14 cellular contexts compared by ENCODE assay signal in the genomic region with DNA sequence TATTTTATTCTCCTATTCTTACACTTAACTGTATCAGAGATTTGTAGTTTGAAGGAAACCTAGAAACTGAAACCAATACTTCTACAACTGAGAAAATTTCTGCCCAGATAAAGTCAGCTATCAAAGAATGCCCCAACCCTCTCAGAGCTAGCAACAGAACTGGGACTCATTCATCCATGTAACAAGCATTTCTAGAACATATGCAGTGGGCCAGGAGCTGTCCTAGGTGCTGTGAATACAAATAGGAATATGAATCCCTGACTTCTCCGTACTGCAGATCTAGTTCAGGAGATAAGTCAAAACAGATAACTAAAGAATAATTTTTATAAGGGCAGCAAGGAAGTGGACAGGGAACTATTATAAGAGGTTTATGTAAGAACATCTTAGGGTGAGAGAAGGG.
"Had no signal": no experiment of that assay in that cellular context is flagged by ENCODE, and none has a peak within 500 bp of the region (broad histone marks: within the 10 kb centered on the region; RNA-seq: fewer than 3 reads in every experiment).

No MANE protein-coding gene starts in this region.

- H3K9me3 ChIP-seq: ovary, stomach, thoracic aorta had no signal

- H3K4me1 Mint-ChIP-seq: activated T-helper 17 cell treated with anti-CD3 and anti-CD28 coated beads, Interleukin-2, amount 50 U/mL, for 72 hours had no signal

- H3K4me3 Mint-ChIP-seq: activated B cell treated with CpG ODN at 0.5 μM for 24 hours; activated naive CD4-positive, alpha-beta T cell treated with anti-CD3 and anti-CD28 coated beads for 36 hours; activated T-helper 17 cell treated with anti-CD3 and anti-CD28 coated beads, Interleukin-2, amount 50 U/mL, for 72 hours had no signal

- H3K4me3 ChIP-seq: coronary artery, ovary, stomach, thoracic aorta had no signal

- H3K4me1 ChIP-seq: stomach had no signal

- DNase-seq: activated B cell treated with CpG ODN at 0.5 μM for 24 hours; activated CD4-positive, alpha-beta T cell treated with anti-CD3 and anti-CD28 coated beads, Interleukin-2, amount 50 U/mL, for 1 hour; activated naive CD4-positive, alpha-beta T cell treated with anti-CD3 and anti-CD28 coated beads for 36 hours; activated T-cell treated with anti-CD3 and anti-CD28 coated beads for 4 hours; erythroblast; islet precursor cell; left ventricle myocardium superior; mesendoderm; ovary; stomach; T-helper 2 cell had no signal

- H3K36me3 ChIP-seq: ovary, stomach, thoracic aorta had no signal

- H3K27me3 Mint-ChIP-seq: activated B cell treated with CpG ODN at 0.5 μM for 24 hours; activated T-helper 17 cell treated with anti-CD3 and anti-CD28 coated beads, Interleukin-2, amount 50 U/mL, for 72 hours had no signal

- ATAC-seq: activated T-helper 17 cell treated with anti-CD3 and anti-CD28 coated beads, Interleukin-2, amount 50 U/mL, for 72 hours; left ventricle myocardium superior had no signal

- H3K27me3 ChIP-seq: ovary, stomach had no signal

- H3K27ac Mint-ChIP-seq: activated B cell treated with CpG ODN at 0.5 μM for 24 hours; activated naive CD4-positive, alpha-beta T cell treated with anti-CD3 and anti-CD28 coated beads for 36 hours; activated T-helper 17 cell treated with anti-CD3 and anti-CD28 coated beads, Interleukin-2, amount 50 U/mL, for 72 hours had no signal

- H3K9me3 Mint-ChIP-seq: activated B cell treated with CpG ODN at 0.5 μM for 24 hours; activated naive CD4-positive, alpha-beta T cell treated with anti-CD3 and anti-CD28 coated beads for 36 hours; activated T-helper 17 cell treated with anti-CD3 and anti-CD28 coated beads, Interleukin-2, amount 50 U/mL, for 72 hours had no signal

- H3K27ac ChIP-seq: coronary artery, ovary, stomach, thoracic aorta had no signal
